In genomic region chr12:118370601-118371000, GRCh38 we compare ENCODE assay signal across 8 cellular contexts. TPM values are rescaled to one million over a fixed set of nuclear protein-coding genes. Genes with fewer than 3 reads are reported as not detected.
DNase-seq lines count a peak whose midpoint lies in the region; ATAC-seq and TF ChIP-seq lines count a peak whose summit lies in the region.

No MANE protein-coding gene starts in this region.

- no peaks in the 10 kb centered on the region for H3K9me3 ChIP-seq in DND-41 (ENCODE audit: insufficient read depth, low read length, severe bottlenecking)
- H3K9me3 ChIP-seq in Panc1 (ENCODE audit: control insufficient read depth, insufficient read depth, low read depth, low read length), result no peaks in the 10 kb centered on the region
- no peaks in the 10 kb centered on the region for H3K9me3 ChIP-seq in osteoblast (ENCODE audit: low read depth, low read length)

- CTCF ChIA-PET in Panc1 (lab: Charles Lee), result no interaction called here

- ATAC-seq in DND-41 (ENCODE audit: insufficient read depth, low read depth) (no peak), Panc1 (no peak), HG02610 (IDR thresholded peaks at IDR 0.05; ENCODE audit: unreplicated experiment) (no peak), HG02763 (IDR thresholded peaks at IDR 0.05; ENCODE audit: unreplicated experiment) (no peak)

- H3K36me3 ChIP-seq in DND-41 (ENCODE audit: insufficient read depth, low read length) (no peaks in the 10 kb centered on the region), Panc1 (ENCODE audit: control insufficient read depth, insufficient read depth, low read length) (peaks cover 2% of the 10 kb centered on the region; the same call in 1 of the 2 replicates), osteoblast (ENCODE audit: insufficient read depth, low read length) (no peaks in the 10 kb centered on the region)

- TF ChIP-seq CTCF in DND-41 (IDR thresholded peaks at IDR 0.05; ENCODE audit: borderline replicate concordance, extremely low read depth, low read length, poor library complexity, severe bottlenecking) (no peak), Panc1 (IDR thresholded peaks at IDR 0.05) (no peak), epithelial cell of esophagus (IDR thresholded peaks at IDR 0.05; ENCODE audit: insufficient read depth, low read depth, low read length, missing control alignments) (no peak), osteoblast (IDR thresholded peaks at IDR 0.05; ENCODE audit: extremely low read depth, low read depth, low read length) (no peak)

- H3K4me1 ChIP-seq in DND-41 (ENCODE audit: insufficient read depth, low read length), result peaks cover 40% of the 10 kb centered on the region
- H3K4me1 ChIP-seq in Panc1 (ENCODE audit: control insufficient read depth, insufficient read depth, low read length), result peaks cover 5% of the 10 kb centered on the region; the same call in 1 of the 2 replicates
- H3K4me1 ChIP-seq in osteoblast (ENCODE audit: insufficient read depth, low read length), result peaks cover 32% of the 10 kb centered on the region

- DNase-seq in DND-41 (no peak), Panc1 (ENCODE audit: low read depth, low spot score) (no peak), epithelial cell of esophagus (ENCODE audit: low read depth) (no peak), osteoblast (ENCODE audit: insufficient read length, low spot score, missing footprints) (no peak), NCI-H2227 treated with DMSO at 0.1 percent for 48 hours (lab: John Stamatoyannopoulos, UW) (no peak)
- DNase-seq in stimulated activated CD4-positive, alpha-beta T cell treated with anti-CD3 and anti-CD28 coated beads, Interleukin-4, amount 100 ng/mL, for 1 hour, result no peak

- no TSS peak for BruUV-seq in Panc1 (replicated peaks; lab: Mats Ljungman, UMichigan)

- POLR2A ChIA-PET in Panc1 (lab: Charles Lee), result interaction anchor here (0.6 kb wide), 1 partner anchor 119 kb away, joined by 4 read pairs; no protein-coding TSS in a partner anchor

- H3K4me3 ChIP-seq in DND-41 (ENCODE audit: low read depth in 1 of 2, low read length in 2 of 2) (no peak overlapping the region), Panc1 (ENCODE audit: low read depth in 2 of 2, low read length in 2 of 2) (peak overlapping the region; percentile 76 to 89), epithelial cell of esophagus (ENCODE audit: low read length) (peak overlapping the region; percentile 86), osteoblast (ENCODE audit: insufficient read depth, low read length) (peak overlapping the region; percentile 94)

- H3K4me2 ChIP-seq in DND-41 (ENCODE audit: insufficient read depth, low read length) (peak overlapping the region; percentile 87; the same call in 1 of the 2 replicates), osteoblast (ENCODE audit: insufficient read depth, low read length) (peak overlapping the region; percentile 78)

- no peak overlapping the region for H3K9ac ChIP-seq in DND-41 (ENCODE audit: low read depth, low read length)

- in situ Hi-C loops in Panc1 (cut with HindIII; ENCODE audit: low pct_unique_long_range_greater_than_20kb, low sequenced_read_pairs), result no loop called here

- H3K27ac ChIP-seq in DND-41 (ENCODE audit: low read length) (no peak overlapping the region), Panc1 (ENCODE audit: low read length) (peak overlapping the region; percentile 83), osteoblast (ENCODE audit: low read depth, low read length) (no peak overlapping the region)

- H2AFZ ChIP-seq in DND-41 (ENCODE audit: low read depth, low read length) (no peak overlapping the region), osteoblast (ENCODE audit: low read length) (no peak overlapping the region)

- intact Hi-C loops in Panc1 (cut with micrococcal nuclease; ENCODE audit: unreplicated experiment), result no loop called here

- H3K27me3 ChIP-seq in DND-41 (ENCODE audit: insufficient read depth, low read length, poor library complexity) (peaks cover 15% of the 10 kb centered on the region), Panc1 (ENCODE audit: control insufficient read depth, insufficient read depth, low read length) (no peaks in the 10 kb centered on the region), osteoblast (ENCODE audit: insufficient read depth, low read length) (no peaks in the 10 kb centered on the region)

- H3K79me2 ChIP-seq in DND-41 (ENCODE audit: insufficient read depth, low read length), result peaks cover 15% of the 10 kb centered on the region
- peaks cover 68% of the 10 kb centered on the region for H3K79me2 ChIP-seq in osteoblast (ENCODE audit: insufficient read depth, low read length)

- H4K20me1 ChIP-seq in DND-41 (ENCODE audit: insufficient read depth, low read length), result peaks cover 13% of the 10 kb centered on the region; the same call in 1 of the 2 replicates
- H4K20me1 ChIP-seq in osteoblast (ENCODE audit: insufficient read depth, low read length), result peaks cover 3% of the 10 kb centered on the region

RNA-seq across cellular contexts. Expression of gene TAOK3, which starts 2.1 kb away (rescaled TPM):
- total RNA-seq in Panc1 (2021; ENCODE audit: unreplicated experiment), result 30.5 TPM
- polyA plus RNA-seq in Panc1 (2012; ENCODE audit: insufficient read length), result 21.2 TPM
- 27.9 and 34.8 TPM in 2 replicates for total RNA-seq in osteoblast

RNA-seq across cellular contexts. Expression of gene SUDS3, which starts 5.8 kb away (rescaled TPM):
- total RNA-seq in Panc1 (2021; ENCODE audit: unreplicated experiment) (37.4 TPM), osteoblast (25.9 and 29.7 TPM in 2 replicates)
- 17.8 TPM for polyA plus RNA-seq in Panc1 (2012; ENCODE audit: insufficient read length)

Comparison
In these comparisons a context has a peak if more than half of its experiments do, and no peak if none do; other contexts are left out.
1. H3K4me3 ChIP-seq: peak in Panc1 (2 of 2), epithelial cell of esophagus (single experiment) and osteoblast (single experiment); none in DND-41 (0 of 2).